Comparison of ENCODE assay signal across 1 cellular context in genomic region chr1:226125831-226126230, GRCh38.
TF ChIP-seq lines count a peak whose summit lies in the region.

No MANE protein-coding gene starts in this region.

TF ChIP-seq in SK-N-SH treated with all-trans-retinoic acid at 6 μM for 48 hours, 23 proteins besides CTCF, POLR2A, EP300 and RAD21 (continued from another document):
- no peak for TF ChIP-seq CSRNP3 (CRISPR knock-in tag; IDR thresholded peaks at IDR 0.05)
- TF ChIP-seq SNAI2 (CRISPR knock-in tag; IDR thresholded peaks at IDR 0.05), result no peak
- TF ChIP-seq TSHZ2 (CRISPR knock-in tag; IDR thresholded peaks at IDR 0.05), result no peak
- TF ChIP-seq ZC3H10 (CRISPR knock-in tag; IDR thresholded peaks at IDR 0.05), result no peak
